ENCODE assay signal across 26 cellular contexts in the genomic region with DNA sequence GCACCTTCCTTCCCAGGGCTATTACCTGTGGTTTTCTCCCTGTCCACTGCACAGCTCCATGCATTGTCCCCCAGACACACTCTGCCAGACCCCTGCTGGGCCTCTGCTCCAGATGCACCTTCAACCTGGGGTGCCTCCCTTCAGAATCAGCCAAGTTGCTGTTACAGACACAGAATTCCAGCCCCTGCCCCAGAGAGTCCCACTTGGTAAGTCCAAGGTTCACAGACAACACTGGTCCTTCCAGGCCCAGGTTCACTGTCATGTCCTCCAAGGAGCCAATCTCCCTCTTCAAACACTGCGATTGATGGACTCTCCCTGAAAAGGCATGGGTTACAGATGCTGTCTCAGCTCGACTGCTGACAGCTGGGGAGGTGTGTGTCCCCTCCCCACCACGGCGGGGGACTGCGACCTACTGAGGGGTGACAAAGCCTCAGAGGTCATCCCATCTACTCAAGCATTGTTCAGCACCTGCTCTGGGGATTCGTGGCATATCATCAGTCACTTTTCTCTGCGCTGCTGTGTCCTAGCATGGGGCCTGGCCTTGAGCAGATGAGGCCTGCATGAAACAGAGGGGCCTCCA.
"Had no signal": no experiment of that assay in that cellular context is flagged by ENCODE, and none has a peak within 500 bp of the region (broad histone marks: within the 10 kb centered on the region; RNA-seq: fewer than 3 reads in every experiment).

No MANE protein-coding gene starts in this region.

- DNase-seq: activated CD4-positive, alpha-beta T cell treated with anti-CD3 and anti-CD28 coated beads for 4 hours; activated CD4-positive, alpha-beta T cell treated with anti-CD3 and anti-CD28 coated beads, Interleukin-2, amount 50 U/mL, for 48 hours; activated CD8-positive, alpha-beta memory T cell treated with anti-CD3 and anti-CD28 coated beads for 24 hours; activated gamma-delta T cell; activated naive CD4-positive, alpha-beta T cell treated with anti-CD3 and anti-CD28 coated beads, Interleukin-2, amount 10 ng/mL, durations not matched to agents 7 days and 5 days; activated naive CD8-positive, alpha-beta T cell treated with anti-CD3 and anti-CD28 coated beads, Interleukin-2, amount 10 ng/mL, durations not matched to agents 7 days and 5 days; brain microvascular endothelial cell; central memory CD4-positive, alpha-beta T cell; foreskin fibroblast; hypothalamus; immature natural killer cell; kidney; midbrain; naive thymus-derived CD4-positive, alpha-beta T cell; small intestine; stimulated activated CD4-positive, alpha-beta T cell treated with anti-CD3 and anti-CD28 coated beads, Interleukin-4, amount 100 ng/mL, for 24 hours; stimulated activated naive CD8-positive, alpha-beta T cell treated with anti-CD3 and anti-CD28 coated beads, Interleukin-15, amount 100 ng/mL, for 72 hours; substantia nigra had no signal

- H3K27ac ChIP-seq: ascending aorta, brain microvascular endothelial cell, upper lobe of left lung, vagina, VCaP had no signal

- ATAC-seq: esophagus mucosa; naive thymus-derived CD4-positive, alpha-beta T cell; sciatic nerve; stimulated activated memory B cell treated with anti-CD40 and anti-IgM and Interleukin-4, amounts not matched to agents 10 μg/mL and 1 μg/mL and 100 μg/mL, for 72 hours; stimulated activated naive CD8-positive, alpha-beta T cell treated with anti-CD3 and anti-CD28 coated beads, Interleukin-15, amount 100 ng/mL, for 72 hours had no signal

- H3K27me3 ChIP-seq: ascending aorta, brain microvascular endothelial cell, upper lobe of left lung, vagina had no signal

- H3K4me3 ChIP-seq: ascending aorta, upper lobe of left lung, vagina had no signal

- FAIRE-seq: kidney, small intestine, TTC549 had no signal

- H3K36me3 ChIP-seq: ascending aorta, brain microvascular endothelial cell, upper lobe of left lung, vagina had no signal

- H3K9me3 ChIP-seq: ascending aorta, upper lobe of left lung, vagina had no signal
